Comparison of ENCODE assay signal across 1 cellular context in genomic region chr18:55381277-55381676, GRCh38.
TF ChIP-seq lines count a peak whose summit lies in the region.

No MANE protein-coding gene starts in this region.

TF ChIP-seq in HepG2, 621 proteins besides CTCF, POLR2A, EP300 and RAD21 (continued from another document):
- TF ChIP-seq ZNF253 (CRISPR knock-in tag; IDR thresholded peaks at IDR 0.05; ENCODE audit: borderline replicate concordance) (no peak), ZNF513 (CRISPR knock-in tag; conservative IDR thresholded peaks at IDR 0.05) (no peak), HDAC2 (CRISPR knock-in tag; IDR thresholded peaks at IDR 0.05) (no peak), ZSCAN31 (CRISPR knock-in tag; IDR thresholded peaks at IDR 0.05; ENCODE audit: low read depth) (no peak), SALL2 (CRISPR knock-in tag; IDR thresholded peaks at IDR 0.05) (no peak), SRY (CRISPR knock-in tag; IDR thresholded peaks at IDR 0.05) (no peak)
